1 cellular context compared by ENCODE assay signal in the genomic region with DNA sequence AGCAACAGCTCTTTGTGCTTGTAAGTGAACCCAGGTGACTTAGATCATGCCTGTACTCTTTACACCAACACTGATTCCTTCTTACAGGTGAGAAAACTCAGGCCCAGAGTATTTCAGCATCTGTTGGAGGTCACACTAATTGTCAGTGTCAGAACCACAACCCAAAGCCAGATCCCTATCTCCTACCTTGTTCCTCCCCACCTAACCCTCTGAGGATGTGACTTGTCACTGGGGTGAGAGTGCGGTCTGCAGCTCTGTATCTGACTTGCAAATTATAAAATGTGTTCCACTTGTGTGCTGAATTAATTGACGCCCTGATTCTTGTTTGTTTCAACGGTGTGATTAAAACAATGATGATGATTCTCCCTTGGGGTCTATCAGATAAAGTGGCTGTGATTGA.
TF ChIP-seq lines count a peak whose summit lies in the region.

No MANE protein-coding gene starts in this region.

TF ChIP-seq in H1, 55 proteins besides CTCF, POLR2A, EP300 and RAD21 (continued from another document):
- TF ChIP-seq EGR1 (IDR thresholded peaks at IDR 0.05; ENCODE audit: borderline replicate concordance, low read depth, low read length) (no peak), BRCA1 (IDR thresholded peaks at IDR 0.05; ENCODE audit: low read depth, low read length) (no peak), JUN (IDR thresholded peaks at IDR 0.05; ENCODE audit: low read depth, low read length) (no peak)
